In the genomic region with DNA sequence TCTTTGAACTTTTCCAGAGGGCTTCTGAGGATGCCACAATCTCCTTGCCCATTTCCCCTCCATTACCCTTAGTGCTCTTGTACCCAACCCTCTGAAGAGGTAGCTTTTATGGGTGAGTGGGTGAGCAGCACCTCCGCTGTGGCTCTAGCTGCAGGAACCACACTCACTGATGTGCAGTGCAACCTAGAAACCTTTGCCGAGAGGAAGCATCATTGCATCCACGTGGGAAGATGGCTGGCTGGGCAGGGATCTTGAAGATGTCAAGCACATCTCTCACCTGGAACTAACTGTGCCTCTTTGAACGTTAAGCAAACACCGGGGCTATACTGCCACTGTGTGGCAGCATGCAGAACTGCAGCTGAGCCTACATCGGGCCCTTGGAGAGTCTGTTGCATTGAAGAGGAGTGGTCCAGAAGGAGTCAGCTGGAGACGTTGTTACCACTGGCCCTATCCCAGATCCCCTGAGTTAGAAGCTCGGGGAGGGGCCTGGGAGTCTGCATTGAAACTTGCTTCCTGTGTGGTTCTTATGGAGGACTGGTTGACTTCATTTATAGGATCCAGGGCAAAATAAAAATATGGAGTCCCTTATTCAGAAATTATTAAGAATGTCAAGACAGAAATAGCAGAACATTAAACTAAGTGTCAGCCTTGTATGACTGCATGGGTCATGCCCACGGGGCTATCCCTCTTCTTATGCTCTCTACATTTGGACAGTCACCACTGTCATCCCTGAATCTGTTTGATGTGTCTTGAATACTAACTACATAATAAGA, we compare ENCODE assay signal across 8 cellular contexts. TPM values are rescaled to one million over a fixed set of nuclear protein-coding genes. Genes with fewer than 3 reads are reported as not detected.
DNase-seq lines count a peak whose midpoint lies in the region; ATAC-seq, FAIRE-seq and TF ChIP-seq lines count a peak whose summit lies in the region.

No MANE protein-coding gene starts in this region.

- 0 out of 2 replicates have a peak, but pooled peaks cover 18% of the 10 kb centered on the region for H3K4me1 ChIP-seq in HepG2 (ENCODE audit: insufficient read depth, low read length)

- H3K9ac ChIP-seq in HepG2 (ENCODE audit: insufficient read depth, low read depth, low read length), result no peak overlapping the region

- no peaks in the 10 kb centered on the region for H4K20me1 ChIP-seq in HepG2 (ENCODE audit: insufficient read depth, low read length)

- intact Hi-C loops in HepG2 (cut with micrococcal nuclease; ENCODE audit: unreplicated experiment), result loop anchor here (1.0 to 5.0 kb wide), 2 partner anchors 94 to 147 kb away; no protein-coding TSS in a partner anchor

- peak; percentile 52 for ATAC-seq in GM18861 (IDR thresholded peaks at IDR 0.05; ENCODE audit: unreplicated experiment)
- ATAC-seq in HG03280 (IDR thresholded peaks at IDR 0.05; ENCODE audit: unreplicated experiment), result peak; percentile 77
- peak; percentile 77 for ATAC-seq in HepG2

- DNase-seq in AG04450 (ENCODE audit: low read depth, low spot score), result no peak
- DNase-seq in NCI-H460 (ENCODE audit: extremely low read depth, low read depth), result peak; percentile 72
- DNase-seq in activated CD4-positive, alpha-beta T cell treated with anti-CD3 and anti-CD28 coated beads for 48 hours, result peak; percentile 76
- DNase-seq in coronary artery (ENCODE audit: low spot score), result no peak
- peak; percentile 64 for DNase-seq in HepG2 (ENCODE audit: low spot score)
- DNase-seq in stimulated activated CD8-positive, alpha-beta memory T cell treated with anti-CD3 and anti-CD28 coated beads, Interleukin-12 subunit alpha, Interleukin-12 subunit beta, amount 100 ng/mL, for 1 hour (ENCODE audit: low read depth), result peak; percentile 44

- H3K4me2 ChIP-seq in HepG2 (ENCODE audit: low read depth, low read length), result no peak overlapping the region

- H2AFZ ChIP-seq in HepG2 (ENCODE audit: low read length), result no peak overlapping the region

- no peaks in the 10 kb centered on the region for H3K79me2 ChIP-seq in HepG2 (ENCODE audit: insufficient read depth, low read length)

- H3K36me3 ChIP-seq in HepG2 (replicated peaks in 1 of 2; ENCODE audit: control insufficient read depth in 1 of 2, insufficient read depth in 2 of 2, low read length in 2 of 2), result no peaks in the 10 kb centered on the region

- no TSS peak for BruUV-seq in HepG2 (replicated peaks; lab: Mats Ljungman, UMichigan)

- H3K4me3 ChIP-seq in AG04450 (ENCODE audit: low read depth, low read length) (no peak overlapping the region), coronary artery (no peak overlapping the region), HepG2 (replicated peaks in 1 of 3; ENCODE audit: insufficient read depth in 1 of 3, low read depth in 2 of 3, low read length in 3 of 3) (no peak overlapping the region)

- CTCF ChIA-PET in AG04450 (lab: Charles Lee) (interaction anchor here (0.5 to 19.8 kb wide), 20 partner anchors 13 to 1543 kb away, joined by 3 to 594 read pairs (median 3); no protein-coding TSS in a partner anchor), HepG2 (lab: Yijun Ruan, JAX; ENCODE audit: low intra/inter-chr PET ratio, low total read pairs) (interaction anchor here (0.8 to 6.8 kb wide), 3 partner anchors 12 to 149 kb away, joined by 3 to 257 read pairs (median 5); no protein-coding TSS in a partner anchor)

- in situ Hi-C loops in HepG2 (cut with HindIII; ENCODE audit: extremely low pct_ligation_motif_present, low pct_unique_long_range_greater_than_20kb), result loop anchor here (5.0 kb wide), 1 partner anchor 149 kb away; no protein-coding TSS in a partner anchor

- POLR2A ChIA-PET in AG04450 (lab: Yijun Ruan, JAX), result interaction anchor here (0.6 to 1.3 kb wide), 2 partner anchors 147 to 1021 kb away, joined by 5 to 7 read pairs; no protein-coding TSS in a partner anchor
- POLR2A ChIA-PET in HepG2 (lab: Yijun Ruan, JAX), result interaction anchor here (0.7 to 1.6 kb wide), 4 partner anchors 143 to 168 kb away, joined by 3 to 8 read pairs (median 6); a partner anchor contains a TSS

- TF ChIP-seq CTCF in AG04450 (IDR thresholded peaks at IDR 0.05; ENCODE audit: low read depth, low read length) (peak; percentile 99), coronary artery (IDR thresholded peaks at IDR 0.05) (peak; percentile 94), HepG2 (CRISPR knock-in tag; IDR thresholded peaks at IDR 0.05) (peak; percentile 98)

- peak; percentile 98 for TF ChIP-seq RAD21 in HepG2 (CRISPR knock-in tag; IDR thresholded peaks at IDR 0.05)

- no peak for TF ChIP-seq POLR2A in HepG2 (IDR thresholded peaks at IDR 0.05; ENCODE audit: insufficient read depth in 1 of 2, low read depth in 2 of 2, low read length in 2 of 2)

- no peaks in the 10 kb centered on the region for H3K27me3 ChIP-seq in AG04450 (ENCODE audit: control insufficient read depth, insufficient read depth, low read length)
- H3K27me3 ChIP-seq in HepG2 (ENCODE audit: control insufficient read depth in 1 of 2, insufficient read depth in 2 of 2, low read length in 2 of 2), result peaks cover 7 to 35% of the 10 kb centered on the region in 2 experiments; a peak in 4 of 5 replicates

- no peak for TF ChIP-seq EP300 in HepG2 (IDR thresholded peaks at IDR 0.05; ENCODE audit: low read depth in 2 of 2, low read length in 2 of 2)
- TF ChIP-seq EP300 in HepG2 (CRISPR knock-in tag; IDR thresholded peaks at IDR 0.05; ENCODE audit: borderline replicate concordance), result no peak

- H3K27ac ChIP-seq in AG04450 (ENCODE audit: low read depth, low read length) (no peak overlapping the region), coronary artery (peak overlapping the region in 1 of 2 donors; percentile 60), HepG2 (ENCODE audit: extremely low read length, insufficient read depth, low read length) (no peak overlapping the region)

- no peaks in the 10 kb centered on the region for H3K9me3 ChIP-seq in AG04450 (ENCODE audit: control insufficient read depth, insufficient read depth, low read length)
- H3K9me3 ChIP-seq in HepG2 (ENCODE audit: low read length), result no peaks in the 10 kb centered on the region

- peak; percentile 99 for FAIRE-seq in HepG2 (lab: Jason Lieb, UNC)

- 10% methylated on average over 9 of the region's 9 CpGs for WGBS in HepG2 (ENCODE audit: low lambda C conversion rate)

RNA-seq across cellular contexts. Expression of a gene that starts 28.7 kb away (rescaled TPM):
- polyA plus RNA-seq in AG04450 (2011; rRNA removed) (3,867 and 4,154 TPM in 2 replicates), HepG2 (2011; rRNA removed) (0.07 and 0.15 TPM in 2 replicates)
- polyA minus RNA-seq in AG04450 (2011; rRNA and poly(A)+ RNA removed), result 2,998 and 3,399 TPM in 2 replicates
- 0.82 and 2.2 TPM in 2 replicates for total RNA-seq in NCI-H460 (2014; rRNA removed; shearing (Covaris generic))
- 0.05 and 0.39 TPM in 2 replicates for polyA plus RNA-seq in NCI-H460 (2014; cell fraction: nucleus; rRNA removed)
- not detected in 2 replicates for total RNA-seq in HepG2 (2016; rRNA removed; fragmentation: Illumina TruSeq; extraction: Trizol)
- not detected in 2 replicates for total RNA-seq in HepG2 (2016; cell fraction: cytosol; rRNA removed; fragmentation: Illumina TruSeq; extraction: Trizol; ENCODE audit: low read depth)
- 0.02 TPM in 1 of 2 replicates, not detected in the other for total RNA-seq in HepG2 (2016; cell fraction: insoluble cytoplasmic fraction; rRNA removed; fragmentation: Illumina TruSeq; extraction: Trizol)
- not detected in 2 replicates for total RNA-seq in HepG2 (2016; cell fraction: membrane; rRNA removed; fragmentation: Illumina TruSeq; extraction: Trizol)
- not detected in 2 replicates for total RNA-seq in HepG2 (2016; cell fraction: nucleus; rRNA removed; fragmentation: Illumina TruSeq; extraction: Trizol)
- 0.05 TPM in 2 replicates for polyA plus RNA-seq in HepG2 (2011; cell fraction: cytosol; rRNA removed)
- polyA plus RNA-seq in HepG2 (2011; cell fraction: nucleus; rRNA removed), result 0.03 and 0.14 TPM in 2 replicates
- polyA plus RNA-seq in HepG2 (2012), result 0.11 TPM in 1 of 2 replicates, not detected in the other
- polyA plus RNA-seq in HepG2 (2016; cell fraction: cytosol; fragmentation: Illumina TruSeq; extraction: Trizol; ENCODE audit: low read depth), result not detected in 2 replicates
- not detected in 2 replicates for polyA plus RNA-seq in HepG2 (2016; cell fraction: insoluble cytoplasmic fraction; fragmentation: Illumina TruSeq; extraction: Trizol; ENCODE audit: low read depth)
- polyA plus RNA-seq in HepG2 (2016; cell fraction: membrane; fragmentation: Illumina TruSeq; extraction: Trizol; ENCODE audit: low read depth), result not detected in 2 replicates
- polyA plus RNA-seq in HepG2 (2016; cell fraction: nucleus; fragmentation: Illumina TruSeq; extraction: Trizol; ENCODE audit: insufficient read depth, low read depth), result not detected in 2 replicates
- 0.02 TPM in 1 of 2 replicates, not detected in the other for polyA minus RNA-seq in HepG2 (2011; rRNA and poly(A)+ RNA removed; ENCODE audit: low replicate concordance)
- not detected in 2 replicates for polyA minus RNA-seq in HepG2 (2011; cell fraction: cytosol; rRNA and poly(A)+ RNA removed)
- polyA minus RNA-seq in HepG2 (2011; cell fraction: nucleus; rRNA and poly(A)+ RNA removed), result under 0.01 TPM in 1 of 2 replicates, not detected in the other

RNA-seq across cellular contexts. Expression of a gene that starts 33.4 kb away (rescaled TPM):
- polyA plus RNA-seq in AG04450 (2011; rRNA removed) (25.2 and 41.7 TPM in 2 replicates), HepG2 (2011; rRNA removed) (5.8 and 11.4 TPM in 2 replicates)
- polyA minus RNA-seq in AG04450 (2011; rRNA and poly(A)+ RNA removed), result 4.3 and 8.8 TPM in 2 replicates
- 245 and 294 TPM in 2 replicates for total RNA-seq in NCI-H460 (2014; rRNA removed; shearing (Covaris generic))
- polyA plus RNA-seq in NCI-H460 (2014; cell fraction: nucleus; rRNA removed), result 576 TPM in 2 replicates
- total RNA-seq in HepG2 (2016; rRNA removed; fragmentation: Illumina TruSeq; extraction: Trizol), result 0.45 and 2.0 TPM in 2 replicates
- 0.79 and 0.81 TPM in 2 replicates for total RNA-seq in HepG2 (2016; cell fraction: cytosol; rRNA removed; fragmentation: Illumina TruSeq; extraction: Trizol; ENCODE audit: low read depth)
- 0.83 and 1.8 TPM in 2 replicates for total RNA-seq in HepG2 (2016; cell fraction: insoluble cytoplasmic fraction; rRNA removed; fragmentation: Illumina TruSeq; extraction: Trizol)
- total RNA-seq in HepG2 (2016; cell fraction: membrane; rRNA removed; fragmentation: Illumina TruSeq; extraction: Trizol), result 0.68 and 1.4 TPM in 2 replicates
- total RNA-seq in HepG2 (2016; cell fraction: nucleus; rRNA removed; fragmentation: Illumina TruSeq; extraction: Trizol), result 1.2 and 2.0 TPM in 2 replicates
- 8.5 and 9.3 TPM in 2 replicates for polyA plus RNA-seq in HepG2 (2011; cell fraction: cytosol; rRNA removed)
- polyA plus RNA-seq in HepG2 (2011; cell fraction: nucleus; rRNA removed), result 3.3 and 6.4 TPM in 2 replicates
- polyA plus RNA-seq in HepG2 (2012), result 18.9 and 24.8 TPM in 2 replicates
- 0.59 and 1.1 TPM in 2 replicates for polyA plus RNA-seq in HepG2 (2016; cell fraction: cytosol; fragmentation: Illumina TruSeq; extraction: Trizol; ENCODE audit: low read depth)
- polyA plus RNA-seq in HepG2 (2016; cell fraction: insoluble cytoplasmic fraction; fragmentation: Illumina TruSeq; extraction: Trizol; ENCODE audit: low read depth), result 0.91 and 1.3 TPM in 2 replicates
- 1.1 and 1.2 TPM in 2 replicates for polyA plus RNA-seq in HepG2 (2016; cell fraction: membrane; fragmentation: Illumina TruSeq; extraction: Trizol; ENCODE audit: low read depth)
- 3.8 and 3.9 TPM in 2 replicates for polyA plus RNA-seq in HepG2 (2016; cell fraction: nucleus; fragmentation: Illumina TruSeq; extraction: Trizol; ENCODE audit: insufficient read depth, low read depth)
- polyA minus RNA-seq in HepG2 (2011; rRNA and poly(A)+ RNA removed; ENCODE audit: low replicate concordance), result 0.19 and 1.9 TPM in 2 replicates
- 1.7 and 3.2 TPM in 2 replicates for polyA minus RNA-seq in HepG2 (2011; cell fraction: cytosol; rRNA and poly(A)+ RNA removed)
- polyA minus RNA-seq in HepG2 (2011; cell fraction: nucleus; rRNA and poly(A)+ RNA removed), result 0.52 and 0.99 TPM in 2 replicates

Comparison
In these comparisons a context has a peak if more than half of its experiments do, and no peak if none do; other contexts are left out.
1. DNase-seq: peak in NCI-H460 (single experiment), activated CD4-positive, alpha-beta T cell treated with anti-CD3 and anti-CD28 coated beads for 48 hours (single experiment), HepG2 (single experiment) and stimulated activated CD8-positive, alpha-beta memory T cell treated with anti-CD3 and anti-CD28 coated beads, Interleukin-12 subunit alpha, Interleukin-12 subunit beta, amount 100 ng/mL, for 1 hour (single experiment); none in AG04450 (single experiment) and coronary artery (single experiment).
2. RNA of a gene that starts 33.4 kb away (total RNA-seq): 245 to 294 TPM in NCI-H460; 0.45 to 2.0 TPM in HepG2; every median in the first group is over 10 times any median in the second.
3. Peak in every context shown above with its lines, with median percentiles within 50 percentile points of each other: CTCF ChIP-seq and ATAC-seq.